8 cellular contexts compared by ENCODE assay signal in the genomic region with DNA sequence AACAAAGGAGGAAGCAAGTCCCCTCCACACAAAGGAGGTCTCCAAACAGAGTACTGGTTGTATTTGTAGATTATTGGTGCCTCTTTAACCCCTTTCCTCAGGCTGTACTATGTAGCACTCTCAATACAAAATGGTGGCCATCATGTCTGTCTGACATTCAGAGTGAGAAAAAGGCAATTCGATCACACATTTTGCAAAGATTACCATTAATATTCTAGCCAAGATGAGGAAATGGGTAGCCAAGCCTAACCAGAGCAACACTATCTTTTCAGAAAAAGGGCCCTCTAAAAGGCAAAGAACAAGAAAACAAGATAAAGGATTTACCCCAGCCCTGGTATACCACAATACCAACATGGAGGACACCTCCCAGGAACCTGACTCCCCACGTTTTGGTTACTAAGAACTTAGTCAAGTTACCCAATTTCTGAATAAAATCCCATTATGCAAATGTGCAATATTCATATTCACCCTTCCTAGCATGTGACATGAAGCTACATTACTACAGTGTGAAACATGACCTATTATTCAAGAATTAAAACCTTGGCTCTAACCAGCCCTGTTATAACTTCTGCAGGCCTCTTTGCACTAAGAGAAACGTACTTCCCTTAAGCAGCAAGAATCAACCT. TPM values are rescaled to one million over a fixed set of nuclear protein-coding genes. Genes with fewer than 3 reads are reported as not detected.
DNase-seq lines count a peak whose midpoint lies in the region; ATAC-seq, FAIRE-seq and TF ChIP-seq lines count a peak whose summit lies in the region.

No MANE protein-coding gene starts in this region.

- peaks cover 0 to 1% of the 10 kb centered on the region in 2 donors for H3K27me3 Mint-ChIP-seq in CD4-positive, alpha-beta memory T cell
- H3K27me3 Mint-ChIP-seq in astrocyte (ENCODE audit: low read depth, unreplicated experiment): no peaks in the 10 kb centered on the region

- H3K9ac ChIP-seq in astrocyte (ENCODE audit: low read length): peak overlapping the region; percentile 97

- H3K27ac Mint-ChIP-seq in CD4-positive, alpha-beta memory T cell: peak overlapping the region; percentile 71 to 92 (median 82)
- peak overlapping the region; percentile 92 for H3K27ac Mint-ChIP-seq in astrocyte (ENCODE audit: unreplicated experiment)

- CTCF ChIA-PET in CD4-positive, alpha-beta memory T cell (lab: Charles Lee; ENCODE audit: partially characterized antibody): no interaction called here

- peaks cover 74% of the 10 kb centered on the region for H3K79me2 ChIP-seq in astrocyte (ENCODE audit: insufficient read depth, low read length)

- intact Hi-C loops in CD4-positive, alpha-beta memory T cell (cut with micrococcal nuclease): loop anchor here (5.0 kb wide), 1 partner anchor 201 kb away; the partner anchor contains the start of gene TMEM183A
- intact Hi-C loops in right lobe of liver (cut with DNase I) (no loop called here), tibial artery (cut with DNase I; ENCODE audit: low total_unique reads) (no loop called here)

- WGBS in right lobe of liver (ENCODE audit: insufficient coverage, low coverage, low lambda C conversion rate, missing lambda C conversion rate): 52% methylated on average over 2 of the region's 3 CpGs

- no peaks in the 10 kb centered on the region for H3K9me3 Mint-ChIP-seq in CD4-positive, alpha-beta memory T cell
- H3K9me3 Mint-ChIP-seq in astrocyte (ENCODE audit: unreplicated experiment): no peaks in the 10 kb centered on the region

- POLR2A ChIA-PET in CD4-positive, alpha-beta memory T cell (lab: Charles Lee; ENCODE audit: partially characterized antibody): interaction anchor here (0.7 kb wide), 3 partner anchors 9 to 162 kb away, joined by 3 read pairs; partner anchors contain the start of genes CYB5R1 and KLHL12

- no peak overlapping the region for H2AFZ ChIP-seq in astrocyte (ENCODE audit: low read depth, low read length)

- H3K36me3 Mint-ChIP-seq in CD4-positive, alpha-beta memory T cell: peaks cover 0 to 7% of the 10 kb centered on the region in 2 donors
- H3K36me3 Mint-ChIP-seq in astrocyte (ENCODE audit: low read depth, unreplicated experiment): no peaks in the 10 kb centered on the region

- peaks cover 33 to 64% (median 45%) of the 10 kb centered on the region in 4 donors for H3K4me1 Mint-ChIP-seq in CD4-positive, alpha-beta memory T cell
- peaks cover 17% of the 10 kb centered on the region for H3K4me1 Mint-ChIP-seq in astrocyte (ENCODE audit: low read depth, unreplicated experiment)

- TF ChIP-seq POLR2A in right lobe of liver (IDR thresholded peaks at IDR 0.05): no peak

- ATAC-seq in right lobe of liver: no peak
- no peak for ATAC-seq in HG02588 (IDR thresholded peaks at IDR 0.05; ENCODE audit: unreplicated experiment)
- ATAC-seq in GM18909 (IDR thresholded peaks at IDR 0.05; ENCODE audit: poor library complexity, unreplicated experiment): no peak

- no peaks in the 10 kb centered on the region for H3K9me3 ChIP-seq in CD4-positive, alpha-beta memory T cell (ENCODE audit: control insufficient read depth in 1 of 2, low read length in 2 of 2)
- H3K9me3 ChIP-seq in astrocyte (ENCODE audit: insufficient read depth, low read depth, low read length): no peaks in the 10 kb centered on the region
- no peaks in the 10 kb centered on the region for H3K9me3 ChIP-seq in right lobe of liver
- no peaks in the 10 kb centered on the region for H3K9me3 ChIP-seq in tibial artery

- FAIRE-seq in astrocyte (lab: Jason Lieb, UNC): no peak

- peaks cover 60% of the 10 kb centered on the region for H4K20me1 ChIP-seq in astrocyte (ENCODE audit: insufficient read depth, low read length)

- peaks cover 53% of the 10 kb centered on the region for H3K4me1 ChIP-seq in CD4-positive, alpha-beta memory T cell (ENCODE audit: insufficient read depth, low read length)
- peaks cover 24% of the 10 kb centered on the region for H3K4me1 ChIP-seq in astrocyte (ENCODE audit: insufficient read depth, low read length)
- H3K4me1 ChIP-seq in right lobe of liver: peaks cover 0 to 12% (median 3%) of the 10 kb centered on the region in 4 donors
- H3K4me1 ChIP-seq in tibial artery: peaks cover 0 to 32% (median 21%) of the 10 kb centered on the region in 4 donors

- no peaks in the 10 kb centered on the region for H3K36me3 ChIP-seq in CD4-positive, alpha-beta memory T cell (ENCODE audit: insufficient read depth, low read length)
- H3K36me3 ChIP-seq in astrocyte (ENCODE audit: insufficient read depth, low read length): no peaks in the 10 kb centered on the region
- H3K36me3 ChIP-seq in right lobe of liver: no peaks in the 10 kb centered on the region
- no peaks in the 10 kb centered on the region for H3K36me3 ChIP-seq in tibial artery

- peak overlapping the region; percentile 77 to 95 (median 86) for H3K4me3 Mint-ChIP-seq in CD4-positive, alpha-beta memory T cell
- H3K4me3 Mint-ChIP-seq in astrocyte (ENCODE audit: unreplicated experiment): peak overlapping the region; percentile 98

- TF ChIP-seq CTCF in astrocyte (IDR thresholded peaks at IDR 0.05; ENCODE audit: insufficient read depth, low read depth, low read length): no peak
- TF ChIP-seq CTCF in right lobe of liver (IDR thresholded peaks at IDR 0.05): no peak
- TF ChIP-seq CTCF in tibial artery (IDR thresholded peaks at IDR 0.05): no peak

- no peaks in the 10 kb centered on the region for H3K27me3 ChIP-seq in CD4-positive, alpha-beta memory T cell (ENCODE audit: insufficient read depth, low read length)
- H3K27me3 ChIP-seq in astrocyte (ENCODE audit: insufficient read depth, low read length) (no peaks in the 10 kb centered on the region), right lobe of liver (no peaks in the 10 kb centered on the region), tibial artery (no peaks in the 10 kb centered on the region)

- H3K4me3 ChIP-seq in CD4-positive, alpha-beta memory T cell (ENCODE audit: low read length in 2 of 2): peak overlapping the region; percentile 7 to 65
- peak overlapping the region; percentile 90 for H3K4me3 ChIP-seq in astrocyte (ENCODE audit: insufficient read depth, low read depth, low read length)
- H3K4me3 ChIP-seq in right lobe of liver: peak overlapping the region in 2 of 3 donors; percentile 77 to 95
- H3K4me3 ChIP-seq in tibial artery: peak overlapping the region; percentile 91 to 99

- H3K4me2 ChIP-seq in astrocyte (ENCODE audit: low read length): peak overlapping the region; percentile 90

- DNase-seq in CD4-positive, alpha-beta memory T cell: peak in 1 of 5 donors; percentile 12
- DNase-seq in Kasumi-1 (lab: John Stamatoyannopoulos, UW): peak; percentile 51 to 58
- DNase-seq in astrocyte (ENCODE audit: low read depth): no peak
- no peak for DNase-seq in right lobe of liver
- no peak for DNase-seq in tibial artery
- no peak for DNase-seq in NCI-H187 treated with DMSO at 0.1 percent for 48 hours (lab: John Stamatoyannopoulos, UW)

- H3K27ac ChIP-seq in CD4-positive, alpha-beta memory T cell (ENCODE audit: low read depth, low read length): peak overlapping the region; percentile 63
- H3K27ac ChIP-seq in astrocyte (ENCODE audit: low read depth, low read length): peak overlapping the region; percentile 91
- no peak overlapping the region for H3K27ac ChIP-seq in right lobe of liver
- peak overlapping the region; percentile 78 to 82 for H3K27ac ChIP-seq in tibial artery

RNA-seq across cellular contexts. Expression of gene KDM5B, which starts 2.2 kb away (rescaled TPM):
- 10 to 100 TPM; 60.7 to 64.6 TPM for total RNA-seq in CD4-positive, alpha-beta memory T cell
- 10 to 100 TPM in 1 of 2 donors, 1 to 10 TPM in 1; 6.5 to 18.0 TPM for polyA plus RNA-seq in CD4-positive, alpha-beta memory T cell
- total RNA-seq in astrocyte: 173 and 182 TPM in 2 replicates
- 10 to 100 TPM; 12.0 to 22.6 (median 16.1) TPM for total RNA-seq in right lobe of liver

RNA-seq across cellular contexts. Expression of gene PCAT6, which starts 4.8 kb away (rescaled TPM):
- not detected for total RNA-seq in CD4-positive, alpha-beta memory T cell
- polyA plus RNA-seq in CD4-positive, alpha-beta memory T cell: 1 to 10 TPM in 1 of 2 donors, not detected in 1; 1.0 TPM
- 5.4 and 5.7 TPM in 2 replicates for total RNA-seq in astrocyte
- total RNA-seq in right lobe of liver: under 1 TPM in 2 of 6 experiments, not detected in 4; 0.49 to 0.86 TPM

Comparison
In these comparisons a context has a peak if more than half of its experiments do, and no peak if none do; other contexts are left out.
1. DNase-seq: peak in Kasumi-1 (2 of 2); none in astrocyte (single experiment), right lobe of liver (0 of 3), tibial artery (0 of 2) and NCI-H187 treated with DMSO at 0.1 percent for 48 hours (single experiment).
2. H3K27ac ChIP-seq: peak in CD4-positive, alpha-beta memory T cell (single experiment), astrocyte (single experiment) and tibial artery (2 of 2); none in right lobe of liver (0 of 3).
3. H3K4me3 ChIP-seq: peak in every context shown above with its lines; median percentile 95 in tibial artery; 90 in astrocyte; 86 in right lobe of liver; 36 in CD4-positive, alpha-beta memory T cell.